1 cellular context compared by ENCODE assay signal in the genomic region with DNA sequence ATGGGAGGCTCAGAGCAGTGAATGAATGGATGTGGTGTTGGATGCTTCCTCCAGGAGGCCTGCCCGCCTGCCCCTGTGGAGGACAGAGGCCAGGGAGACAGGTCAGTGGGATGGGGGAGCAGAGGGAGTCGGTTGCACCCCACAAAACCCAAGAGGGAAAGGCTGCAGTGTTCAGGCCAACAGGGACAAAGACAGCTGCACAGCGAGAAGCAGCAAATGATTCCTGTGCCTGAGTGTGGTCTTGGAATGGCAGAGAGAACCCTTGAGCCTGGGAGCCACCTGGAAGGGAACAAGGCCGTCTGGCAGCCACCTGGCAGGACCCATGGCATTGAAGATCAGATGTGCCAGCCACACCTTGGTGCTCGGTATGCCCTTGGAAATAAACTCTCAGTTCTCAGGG.
TF ChIP-seq lines count a peak whose summit lies in the region.

No MANE protein-coding gene starts in this region.

TF ChIP-seq in H1, 55 proteins besides CTCF, POLR2A, EP300 and RAD21:
- TF ChIP-seq KDM4A (IDR thresholded peaks at IDR 0.05; ENCODE audit: low read depth, low read length, severe bottlenecking) (no peak), BCL11A (IDR thresholded peaks at IDR 0.05; ENCODE audit: low read depth in 2 of 2, low read length in 2 of 2) (no peak), EGR1 (IDR thresholded peaks at IDR 0.05; ENCODE audit: borderline replicate concordance, low read depth, low read length) (no peak), ZNF274 (IDR thresholded peaks at IDR 0.05; ENCODE audit: borderline replicate concordance, extremely low read depth, low read length) (no peak), YY1 (IDR thresholded peaks at IDR 0.05; ENCODE audit: low read depth, low read length) (no peak), PHF8 (conservative IDR thresholded peaks at IDR 0.05; ENCODE audit: low read depth, low read length) (no peak), BRCA1 (IDR thresholded peaks at IDR 0.05; ENCODE audit: low read depth, low read length) (no peak), CBX5 (IDR thresholded peaks at IDR 0.05; ENCODE audit: low read depth, low read length) (no peak), JUND (IDR thresholded peaks at IDR 0.05; ENCODE audit: low read length) (no peak), KDM1A (IDR thresholded peaks at IDR 0.05; ENCODE audit: borderline replicate concordance, low read length) (no peak), CHD2 (IDR thresholded peaks at IDR 0.05; ENCODE audit: low read length) (no peak)
- TF ChIP-seq, protein P1, sequence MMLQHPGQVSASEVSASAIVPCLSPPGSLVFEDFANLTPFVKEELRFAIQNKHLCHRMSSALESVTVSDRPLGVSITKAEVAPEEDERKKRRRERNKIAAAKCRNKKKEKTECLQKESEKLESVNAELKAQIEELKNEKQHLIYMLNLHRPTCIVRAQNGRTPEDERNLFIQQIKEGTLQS (IDR thresholded peaks at IDR 0.05; ENCODE audit: insufficient read depth, low read depth, low read length), result no peak
